25 cellular contexts compared by ENCODE assay signal in the genomic region with DNA sequence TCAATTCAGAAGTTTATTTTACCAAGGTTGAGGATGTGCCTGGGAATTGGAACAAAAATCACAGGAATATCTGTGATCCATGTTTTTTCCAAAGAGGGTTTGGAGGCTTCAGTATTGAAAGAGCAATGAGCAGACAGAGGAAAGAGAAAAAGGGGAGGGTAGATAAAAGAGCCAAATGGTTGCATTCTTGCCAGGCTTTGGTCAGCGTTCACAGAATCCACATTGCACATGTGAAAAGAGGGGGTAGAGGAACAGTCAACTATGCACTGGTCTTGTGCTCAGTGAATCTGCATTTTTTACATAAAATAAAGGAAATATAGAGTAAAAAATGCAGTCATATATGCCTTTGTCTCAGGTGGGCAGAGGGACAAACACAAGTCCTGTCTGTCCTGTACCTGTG. TPM values are rescaled to one million over a fixed set of nuclear protein-coding genes. Genes with fewer than 3 reads are reported as not detected.
"Had no signal": no experiment of that assay in that cellular context is flagged by ENCODE, and none has a peak within 500 bp of the region (broad histone marks: within the 10 kb centered on the region; RNA-seq: fewer than 3 reads in every experiment).

No MANE protein-coding gene starts in this region.

- H3K27ac ChIP-seq: SJSA1, SK-N-MC had no signal

- H3K4me1 ChIP-seq: SJSA1 had no signal

- H3K4me3 ChIP-seq: MG63, SJSA1, SK-N-MC had no signal

- FAIRE-seq: HepG2, RCC 7860 had no signal

- DNase-seq: IMR-90, Karpas-422, KG1, MG63, NCI-H1092, NCI-H1105 treated with DMSO at 0.1 percent for 48 hours, NCI-H1436, NCI-H187, NCI-H2029, NCI-H2081 treated with DMSO at 0.1 percent for 48 hours, NCI-H2171, NCI-H226, NCI-H446, NCI-H510A, NCI-H524 treated with DMSO at 0.1 percent for 48 hours, NCI-H69, NCI-H774, Right ventricle myocardium superior, RPMI8226, SIG-M5 had no signal

- H3K36me3 ChIP-seq: MG63, SJSA1 had no signal

- H3K27me3 ChIP-seq: MG63 had no signal

RNA-seq across cellular contexts. Expression of a gene that starts 50.6 kb away (rescaled TPM):
- total RNA-seq: HepG2, HT1080, IMR-90, Right ventricle myocardium superior, SJSA1 had no signal

RNA-seq across cellular contexts. Expression of a gene that starts 54.4 kb away (rescaled TPM):
- total RNA-seq: HepG2, HT1080, IMR-90, Right ventricle myocardium superior, SJSA1 had no signal
